29 cellular contexts compared by ENCODE assay signal in genomic region chr2:15975676-15976075, GRCh38. TPM values are rescaled to one million over a fixed set of nuclear protein-coding genes. Genes with fewer than 3 reads are reported as not detected.
"Had no signal": no experiment of that assay in that cellular context is flagged by ENCODE, and none has a peak within 500 bp of the region (broad histone marks: within the 10 kb centered on the region; RNA-seq: fewer than 3 reads in every experiment).

No MANE protein-coding gene starts in this region.

- DNase-seq: colonic mucosa; effector CD8-positive, alpha-beta T cell; glutamatergic neuron; heart right ventricle; hippocampal formation; left colon; left ventricle myocardium inferior; lower lobe of right lung; natural killer cell; occipital lobe; ovary; posterior cingulate gyrus; retina; right lobe of liver; small intestine; stimulated activated CD4-positive, alpha-beta T cell treated with anti-CD3 and anti-CD28 coated beads, Interleukin-12 subunit alpha, Interleukin-12 subunit beta, amount 100 ng/mL, for 4 hours; stimulated activated CD4-positive, alpha-beta T cell treated with anti-CD3 and anti-CD28 coated beads, Interleukin-2, amount 100 ng/mL, for 24 hours; stimulated activated CD4-positive, alpha-beta T cell treated with anti-CD3 and anti-CD28 coated beads, Interleukin-4, amount 100 ng/mL, for 24 hours; stimulated activated naive CD4-positive, alpha-beta T cell treated with Interleukin-2 at 50 U/mL for 16 hours; stomach; thyroid gland had no signal

- H3K4me3 ChIP-seq: colonic mucosa, esophagus muscularis mucosa, heart right ventricle, left ventricle myocardium inferior, lower lobe of right lung, ovary, right lobe of liver, stomach, thyroid gland had no signal

- H3K9me3 ChIP-seq: colonic mucosa, esophagus muscularis mucosa, heart right ventricle, left ventricle myocardium inferior, lower lobe of right lung, ovary, right lobe of liver, stomach, thyroid gland had no signal

- ATAC-seq: heart right ventricle; left colon; lower lobe of right lung; natural killer cell; right lobe of liver; stimulated activated effector memory CD8-positive, alpha-beta T cell treated with anti-CD3 and anti-CD28 coated beads, Interleukin-12 subunit alpha, Interleukin-12 subunit beta, amount 100 ng/mL, for 72 hours had no signal

- H3K9me3 Mint-ChIP-seq: dendritic cell treated with granulocyte-macrophage colony-stimulating factor and Interleukin-4, amounts not matched to agents 40 ng/mL and 50 ng/mL, for 4 days; endodermal cell; natural killer cell had no signal

- H3K27me3 ChIP-seq: colonic mucosa, ovary, right lobe of liver, thyroid gland had no signal

- H3K36me3 ChIP-seq: colonic mucosa, esophagus muscularis mucosa, heart right ventricle, left ventricle myocardium inferior, lower lobe of right lung, ovary, right lobe of liver, stomach, thyroid gland had no signal

- H3K27ac ChIP-seq: colonic mucosa, esophagus muscularis mucosa, heart right ventricle, left ventricle myocardium inferior, lower lobe of right lung, ovary, right lobe of liver, stomach, thyroid gland had no signal

- H3K4me1 ChIP-seq: colonic mucosa, heart right ventricle, left ventricle myocardium inferior, lower lobe of right lung, right lobe of liver, stomach, thyroid gland had no signal

- H3K4me1 Mint-ChIP-seq: memory B cell had no signal

- H3K4me3 Mint-ChIP-seq: dendritic cell treated with granulocyte-macrophage colony-stimulating factor and Interleukin-4, amounts not matched to agents 40 ng/mL and 50 ng/mL, for 4 days; endodermal cell; memory B cell; natural killer cell; stimulated activated effector memory CD8-positive, alpha-beta T cell treated with anti-CD3 and anti-CD28 coated beads, Interleukin-12 subunit alpha, Interleukin-12 subunit beta, amount 100 ng/mL, for 72 hours; type B pancreatic cell had no signal

- H3K27ac Mint-ChIP-seq: dendritic cell treated with granulocyte-macrophage colony-stimulating factor and Interleukin-4, amounts not matched to agents 40 ng/mL and 50 ng/mL, for 4 days; memory B cell; natural killer cell; stimulated activated effector memory CD8-positive, alpha-beta T cell treated with anti-CD3 and anti-CD28 coated beads, Interleukin-12 subunit alpha, Interleukin-12 subunit beta, amount 100 ng/mL, for 72 hours; type B pancreatic cell had no signal

- H3K36me3 Mint-ChIP-seq: memory B cell; natural killer cell; stimulated activated effector memory CD8-positive, alpha-beta T cell treated with anti-CD3 and anti-CD28 coated beads, Interleukin-12 subunit alpha, Interleukin-12 subunit beta, amount 100 ng/mL, for 72 hours; type B pancreatic cell had no signal

- H3K27me3 Mint-ChIP-seq: dendritic cell treated with granulocyte-macrophage colony-stimulating factor and Interleukin-4, amounts not matched to agents 40 ng/mL and 50 ng/mL, for 4 days; type B pancreatic cell had no signal

RNA-seq across cellular contexts. Expression of gene MYCN, which starts 35.3 kb away (rescaled TPM):
- total RNA-seq: fibroblast of lung, subcutaneous adipose tissue had no signal
- polyA plus RNA-seq: fibroblast of lung had no signal
